9 cellular contexts compared by ENCODE assay signal in genomic region chr20:61253264-61253639, GRCh38. TPM values are rescaled to one million over a fixed set of nuclear protein-coding genes. Genes with fewer than 3 reads are reported as not detected.
DNase-seq lines count a peak whose midpoint lies in the region; TF ChIP-seq lines count a peak whose summit lies in the region.
"Had no signal": no experiment of that assay in that cellular context is flagged by ENCODE, and none has a peak within 500 bp of the region (broad histone marks: within the 10 kb centered on the region; RNA-seq: fewer than 3 reads in every experiment).

No MANE protein-coding gene starts in this region.

- peaks cover 5% of the 10 kb centered on the region; the same call in 1 of the 2 replicates for H3K9me3 ChIP-seq in SJSA1 (replicated peaks)
- no peaks in the 10 kb centered on the region for H3K9me3 ChIP-seq in prostate gland
- no peaks in the 10 kb centered on the region for H3K9me3 ChIP-seq in effector memory CD4-positive, alpha-beta T cell (ENCODE audit: control insufficient read depth, low read length)
- no peaks in the 10 kb centered on the region for H3K9me3 ChIP-seq in uterus

- intact Hi-C loops in prostate gland (cut with DNase I), result no loop called here
- intact Hi-C loops in uterus (cut with DNase I; ENCODE audit: low total_unique reads), result no loop called here

- H3K36me3 ChIP-seq in SJSA1 (no peaks in the 10 kb centered on the region), prostate gland (no peaks in the 10 kb centered on the region), uterus (no peaks in the 10 kb centered on the region)
- H3K36me3 ChIP-seq in effector memory CD4-positive, alpha-beta T cell (ENCODE audit: control insufficient read depth, insufficient read depth, low read length), result no peaks in the 10 kb centered on the region

- no peak for TF ChIP-seq POLR2A in prostate gland (IDR thresholded peaks at IDR 0.05)
- TF ChIP-seq POLR2A in uterus (IDR thresholded peaks at IDR 0.05), result no peak

- WGBS in prostate gland, result 2% methylated on average over 27 of the region's 51 CpGs

- no peak overlapping the region for H3K27ac ChIP-seq in SJSA1
- H3K27ac ChIP-seq in prostate gland, result no peak overlapping the region
- no peak overlapping the region for H3K27ac ChIP-seq in effector memory CD4-positive, alpha-beta T cell (ENCODE audit: insufficient read depth, low read length, poor library complexity, severe bottlenecking)
- H3K27ac ChIP-seq in uterus, result no peak overlapping the region

- peaks cover 73% of the 10 kb centered on the region for H3K27me3 ChIP-seq in SJSA1 (replicated peaks)
- H3K27me3 ChIP-seq in prostate gland (replicated peaks; ENCODE audit: insufficient read depth), result peaks cover 2% of the 10 kb centered on the region
- H3K27me3 ChIP-seq in effector memory CD4-positive, alpha-beta T cell (replicated peaks; ENCODE audit: control insufficient read depth, insufficient read depth, low read length, poor library complexity, severe bottlenecking), result peaks cover 3% of the 10 kb centered on the region
- peaks cover 0 to 9% of the 10 kb centered on the region in 2 donors for H3K27me3 ChIP-seq in uterus

- peak; percentile 73 for DNase-seq in ELR (ENCODE audit: low read depth)
- no peak for DNase-seq in SJSA1 (ENCODE audit: low read depth in 1 of 2, low spot score in 2 of 2)
- peak; percentile 56 for DNase-seq in glomerular visceral epithelial cell (ENCODE audit: extremely low spot score)
- no peak for DNase-seq in prostate gland (ENCODE audit: low spot score)
- DNase-seq in A172 (ENCODE audit: low spot score), result no peak
- DNase-seq in NCI-H345 treated with DMSO at 0.1 percent for 48 hours (lab: John Stamatoyannopoulos, UW; ENCODE audit: unreplicated experiment), result no peak
- no peak for DNase-seq in effector memory CD4-positive, alpha-beta T cell
- no peak for DNase-seq in uterus

- no peak for TF ChIP-seq CTCF in prostate gland (IDR thresholded peaks at IDR 0.05)
- no peak for TF ChIP-seq CTCF in uterus (IDR thresholded peaks at IDR 0.05)

- H3K4me1 ChIP-seq in SJSA1 (replicated peaks) (peaks cover 15% of the 10 kb centered on the region), prostate gland (replicated peaks) (no peaks in the 10 kb centered on the region), uterus (peaks cover 0 to 11% of the 10 kb centered on the region in 2 donors)
- no peaks in the 10 kb centered on the region for H3K4me1 ChIP-seq in effector memory CD4-positive, alpha-beta T cell (ENCODE audit: control insufficient read depth, insufficient read depth, low read length, poor library complexity, severe bottlenecking)

- H3K4me3 ChIP-seq in SJSA1 (peak overlapping the region; percentile 32), prostate gland (peak overlapping the region; percentile 12 to 31), uterus (no peak overlapping the region)
- no peak overlapping the region for H3K4me3 ChIP-seq in effector memory CD4-positive, alpha-beta T cell (ENCODE audit: insufficient read depth, low read depth, low read length, poor library complexity, severe bottlenecking)

RNA-seq across cellular contexts. Expression of gene CDH4, which starts 1.2 kb away (rescaled TPM):
- 0.13 TPM in 1 of 2 replicates, not detected in the other for total RNA-seq in SJSA1 (2014; rRNA removed; shearing (Covaris generic))
- total RNA-seq in prostate gland, result 1 to 10 TPM in 1 of 2 donors, under 1 TPM in 1; 0.05 to 2.2 TPM
- 2.6 and 5.5 TPM in 2 replicates for total RNA-seq in A172 (2014; rRNA removed; shearing (Covaris generic))
- total RNA-seq in uterus, result under 1 TPM in 2 of 4 donors, not detected in 2; under 0.01 to 0.55 TPM
- total RNA-seq: T-helper 1 cell treated with Interleukin-12 subunit alpha and Interleukin-12 subunit beta and Interleukin-4 antibody, amounts not matched to agents 30 ng/mL and 1 ng/mL, for 36 hours had no signal

Comparison
In these comparisons a context has a peak if more than half of its experiments do, and no peak if none do; other contexts are left out.
1. DNase-seq: peak in ELR (single experiment) and glomerular visceral epithelial cell (single experiment); none in SJSA1 (0 of 2), prostate gland (single experiment), A172 (single experiment), NCI-H345 treated with DMSO at 0.1 percent for 48 hours (single experiment), effector memory CD4-positive, alpha-beta T cell (0 of 3) and uterus (0 of 2).
2. H3K4me3 ChIP-seq: peak in SJSA1 (single experiment) and prostate gland (2 of 2); none in effector memory CD4-positive, alpha-beta T cell (single experiment) and uterus (0 of 2).